4 cellular contexts compared by ENCODE assay signal in the genomic region with DNA sequence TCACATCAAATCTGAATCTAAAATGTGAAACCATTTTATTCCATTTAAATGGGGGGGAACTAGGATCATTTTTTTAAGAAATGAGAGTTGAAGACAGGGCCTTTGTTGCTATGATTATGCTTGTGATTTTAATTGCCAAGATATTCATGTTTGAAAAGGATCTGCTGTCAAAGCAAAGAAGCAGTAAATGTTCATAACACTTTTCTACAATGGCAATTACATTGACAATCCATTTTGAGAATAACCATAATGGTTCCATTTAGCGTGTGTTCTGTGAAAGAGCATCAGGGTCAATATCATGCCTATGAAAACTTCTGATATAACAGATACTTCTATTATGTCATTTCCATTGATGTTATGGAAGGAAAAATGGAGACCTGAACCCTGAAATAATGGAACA.
"Had no signal": no experiment of that assay in that cellular context is flagged by ENCODE, and none has a peak within 500 bp of the region (broad histone marks: within the 10 kb centered on the region; RNA-seq: fewer than 3 reads in every experiment).

No MANE protein-coding gene starts in this region.

- ATAC-seq: GM23338, HCT116 had no signal

- H3K9me3 ChIP-seq: HAP-1 had no signal

- H3K4me3 ChIP-seq: GM23248, GM23338, HAP-1 had no signal

- H2AFZ ChIP-seq: GM23248, GM23338 had no signal

- H3K27ac ChIP-seq: GM23248 had no signal

- H3K9ac ChIP-seq: GM23248 had no signal

- H3K4me2 ChIP-seq: GM23338 had no signal

- H3K36me3 ChIP-seq: HAP-1 had no signal
